ENCODE assay signal across 18 cellular contexts in genomic region chr7:44906980-44907379, GRCh38. TPM values are rescaled to one million over a fixed set of nuclear protein-coding genes. Genes with fewer than 3 reads are reported as not detected.
A peak's percentile ranks its signal among the peaks of the same experiment; 100 is the strongest.
DNase-seq lines count a peak whose midpoint lies in the region; ATAC-seq and TF ChIP-seq lines count a peak whose summit lies in the region.
"Had no signal": no experiment of that assay in that cellular context is flagged by ENCODE, and none has a peak within 500 bp of the region (broad histone marks: within the 10 kb centered on the region; RNA-seq: fewer than 3 reads in every experiment).

No MANE protein-coding gene starts in this region.

- H3K27me3 Mint-ChIP-seq in stimulated activated naive CD8-positive, alpha-beta T cell treated with anti-CD3 and anti-CD28 coated beads, Interleukin-15, amount 100 ng/mL, for 72 hours = peaks cover 7% of the 10 kb centered on the region
- no peaks in the 10 kb centered on the region for H3K27me3 Mint-ChIP-seq in activated T-helper 17 cell treated with anti-CD3 and anti-CD28 coated beads, Interleukin-2, amount 50 U/mL, for 72 hours
- peaks cover 5% of the 10 kb centered on the region for H3K27me3 Mint-ChIP-seq in endothelial cell (ENCODE audit: unreplicated experiment)
- H3K27me3 Mint-ChIP-seq: B cell had no signal

- H3K4me3 Mint-ChIP-seq in stimulated activated naive CD8-positive, alpha-beta T cell treated with anti-CD3 and anti-CD28 coated beads, Interleukin-15, amount 100 ng/mL, for 72 hours = no peak overlapping the region
- no peak overlapping the region for H3K4me3 Mint-ChIP-seq in activated T-helper 17 cell treated with anti-CD3 and anti-CD28 coated beads, Interleukin-2, amount 50 U/mL, for 72 hours
- H3K4me3 Mint-ChIP-seq in endothelial cell (ENCODE audit: unreplicated experiment) = no peak overlapping the region
- H3K4me3 Mint-ChIP-seq: B cell; CD4-positive, CD25-positive, alpha-beta regulatory T cell; CD8-positive, alpha-beta T cell had no signal

- H3K36me3 Mint-ChIP-seq in activated T-helper 17 cell treated with anti-CD3 and anti-CD28 coated beads, Interleukin-2, amount 50 U/mL, for 72 hours (ENCODE audit: low read depth) = no peaks in the 10 kb centered on the region
- H3K36me3 Mint-ChIP-seq in endothelial cell (ENCODE audit: low read depth, unreplicated experiment) = no peaks in the 10 kb centered on the region
- H3K36me3 Mint-ChIP-seq: CD4-positive, CD25-positive, alpha-beta regulatory T cell; CD8-positive, alpha-beta T cell had no signal

- H3K4me1 Mint-ChIP-seq in stimulated activated naive CD8-positive, alpha-beta T cell treated with anti-CD3 and anti-CD28 coated beads, Interleukin-15, amount 100 ng/mL, for 72 hours = no peaks in the 10 kb centered on the region
- peaks cover 5% of the 10 kb centered on the region for H3K4me1 Mint-ChIP-seq in activated T-helper 17 cell treated with anti-CD3 and anti-CD28 coated beads, Interleukin-2, amount 50 U/mL, for 72 hours
- no peaks in the 10 kb centered on the region for H3K4me1 Mint-ChIP-seq in endothelial cell (ENCODE audit: unreplicated experiment)
- H3K4me1 Mint-ChIP-seq: B cell; CD4-positive, CD25-positive, alpha-beta regulatory T cell had no signal

- peak; percentile 33 for ATAC-seq in stimulated activated naive CD8-positive, alpha-beta T cell treated with anti-CD3 and anti-CD28 coated beads, Interleukin-15, amount 100 ng/mL, for 72 hours
- no peak for ATAC-seq in stimulated activated naive CD8-positive, alpha-beta T cell treated with anti-CD3 and anti-CD28 coated beads, Interleukin-15, Interleukin-2, amounts not matched to agents 100 U/mL and 50 U/mL, for 24 hours
- peak; percentile 14 for ATAC-seq in activated T-helper 17 cell treated with anti-CD3 and anti-CD28 coated beads, Interleukin-2, amount 50 U/mL, for 72 hours (replicated peaks)
- ATAC-seq in GM19328 (IDR thresholded peaks at IDR 0.05; ENCODE audit: unreplicated experiment) (no peak), HG03457 (IDR thresholded peaks at IDR 0.05; ENCODE audit: unreplicated experiment) (no peak)
- ATAC-seq: CD8-positive, alpha-beta T cell had no signal

- DNase-seq in stimulated activated naive CD8-positive, alpha-beta T cell treated with anti-CD3 and anti-CD28 coated beads, Interleukin-15, amount 100 ng/mL, for 72 hours = no peak
- no peak for DNase-seq in stimulated activated naive CD8-positive, alpha-beta T cell treated with anti-CD3 and anti-CD28 coated beads, Interleukin-15, Interleukin-2, amounts not matched to agents 100 U/mL and 50 U/mL, for 24 hours
- DNase-seq in mesenteric fat pad (ENCODE audit: low spot score) (peak; percentile 49), endothelial cell (ENCODE audit: low spot score) (no peak)
- DNase-seq: Caco-2; CD4-positive, CD25-positive, alpha-beta regulatory T cell; CD8-positive, alpha-beta T cell; DMS 273 treated with DMSO at 0.1 percent for 48 hours; DMS79; EL; GDM1; GOT3; H7; HCEC 1CT had no signal

- no peak overlapping the region for H3K27ac Mint-ChIP-seq in stimulated activated naive CD8-positive, alpha-beta T cell treated with anti-CD3 and anti-CD28 coated beads, Interleukin-15, amount 100 ng/mL, for 72 hours
- no peak overlapping the region for H3K27ac Mint-ChIP-seq in activated T-helper 17 cell treated with anti-CD3 and anti-CD28 coated beads, Interleukin-2, amount 50 U/mL, for 72 hours
- H3K27ac Mint-ChIP-seq in endothelial cell (ENCODE audit: unreplicated experiment) = no peak overlapping the region
- H3K27ac Mint-ChIP-seq: B cell; CD4-positive, CD25-positive, alpha-beta regulatory T cell; CD8-positive, alpha-beta T cell had no signal

- H3K9me3 Mint-ChIP-seq in stimulated activated naive CD8-positive, alpha-beta T cell treated with anti-CD3 and anti-CD28 coated beads, Interleukin-15, amount 100 ng/mL, for 72 hours = no peaks in the 10 kb centered on the region
- H3K9me3 Mint-ChIP-seq in activated T-helper 17 cell treated with anti-CD3 and anti-CD28 coated beads, Interleukin-2, amount 50 U/mL, for 72 hours = no peaks in the 10 kb centered on the region
- no peaks in the 10 kb centered on the region for H3K9me3 Mint-ChIP-seq in endothelial cell (ENCODE audit: unreplicated experiment)
- H3K9me3 Mint-ChIP-seq: CD8-positive, alpha-beta T cell had no signal

- TF ChIP-seq CTCF in endothelial cell (IDR thresholded peaks at IDR 0.05; ENCODE audit: unreplicated experiment) = no peak

RNA-seq across cellular contexts. Expression of gene PURB, which starts 21.6 kb away (rescaled TPM):
- 10 to 100 TPM; 22.5 to 24.5 TPM for total RNA-seq in activated T-helper 17 cell treated with anti-CD3 and anti-CD28 coated beads, Interleukin-2, amount 50 U/mL, for 72 hours
- 25.4 TPM for total RNA-seq in mesenteric fat pad
- total RNA-seq in endothelial cell (ENCODE audit: unreplicated experiment) = 25.7 TPM

RNA-seq across cellular contexts. Expression of gene H2AZ2, which starts 59.1 kb away (rescaled TPM):
- total RNA-seq in activated T-helper 17 cell treated with anti-CD3 and anti-CD28 coated beads, Interleukin-2, amount 50 U/mL, for 72 hours = 100 to 1,000 TPM; 156 to 157 TPM
- total RNA-seq in mesenteric fat pad = 92.3 TPM
- 157 TPM for total RNA-seq in endothelial cell (ENCODE audit: unreplicated experiment)

Comparison
In these comparisons a context has a peak if more than half of its experiments do, and no peak if none do; other contexts are left out.
1. ATAC-seq: peak in stimulated activated naive CD8-positive, alpha-beta T cell treated with anti-CD3 and anti-CD28 coated beads, Interleukin-15, amount 100 ng/mL, for 72 hours (single experiment) and activated T-helper 17 cell treated with anti-CD3 and anti-CD28 coated beads, Interleukin-2, amount 50 U/mL, for 72 hours (single experiment); none in stimulated activated naive CD8-positive, alpha-beta T cell treated with anti-CD3 and anti-CD28 coated beads, Interleukin-15, Interleukin-2, amounts not matched to agents 100 U/mL and 50 U/mL, for 24 hours (single experiment), GM19328 (single experiment) and HG03457 (single experiment).